25 cellular contexts compared by ENCODE assay signal in the genomic region with DNA sequence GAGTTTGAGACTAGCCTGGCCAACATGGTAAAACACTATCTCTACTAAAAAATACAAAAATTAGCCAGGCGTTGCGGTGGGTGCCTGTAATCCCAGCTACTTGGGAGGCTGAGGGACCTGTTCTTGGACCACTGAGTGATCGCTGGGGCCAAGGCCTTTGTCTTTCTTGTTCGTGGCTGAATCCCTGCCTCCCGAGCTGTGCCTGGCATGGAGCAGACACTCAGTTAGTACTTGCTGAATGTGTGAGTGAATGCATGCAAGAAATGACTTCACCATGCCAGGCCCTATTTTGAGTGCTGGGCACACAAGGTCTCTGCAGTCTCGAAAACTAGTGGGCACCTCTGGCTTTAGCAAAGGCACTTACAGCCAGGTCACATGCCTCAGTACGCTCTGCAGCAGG.
"Had no signal": no experiment of that assay in that cellular context is flagged by ENCODE, and none has a peak within 500 bp of the region (broad histone marks: within the 10 kb centered on the region; RNA-seq: fewer than 3 reads in every experiment).

No MANE protein-coding gene starts in this region.

- H3K9me3 ChIP-seq: colonic mucosa, esophagus squamous epithelium, gastrocnemius medialis, left lung, lower lobe of right lung, mucosa of descending colon had no signal

- H2AFZ ChIP-seq: hepatocyte had no signal

- ATAC-seq: esophagus mucosa, gastrocnemius medialis, left cardiac atrium, left lung, left ventricle myocardium superior, lower lobe of right lung, mucosa of descending colon had no signal

- H3K36me3 Mint-ChIP-seq: mesothelial cell of epicardium had no signal

- H3K27ac ChIP-seq: colonic mucosa, epithelial cell of prostate, esophagus squamous epithelium, gastrocnemius medialis, hepatocyte, left lung, lower lobe of right lung had no signal

- H3K27me3 ChIP-seq: colonic mucosa, esophagus squamous epithelium, gastrocnemius medialis, hepatocyte, left lung had no signal

- DNase-seq: colonic mucosa; cortex of kidney; effector CD4-positive, alpha-beta T cell; effector memory CD4-positive, alpha-beta T cell; erythroblast; esophagus squamous epithelium; foreskin fibroblast; foreskin melanocyte; gastrocnemius medialis; glutamatergic neuron; head of caudate nucleus; hypothalamus; immature natural killer cell; islet precursor cell; left cardiac atrium; left lung; left ventricle myocardium superior; lower lobe of right lung; mesenchymal stem cell; mucosa of descending colon had no signal

- H3K36me3 ChIP-seq: colonic mucosa, esophagus squamous epithelium, gastrocnemius medialis, left lung had no signal

- H3K4me2 ChIP-seq: hepatocyte had no signal

- H3K79me2 ChIP-seq: hepatocyte had no signal

- H3K4me1 Mint-ChIP-seq: immature natural killer cell had no signal

- H3K4me3 ChIP-seq: colonic mucosa, esophagus squamous epithelium, gastrocnemius medialis, hepatocyte, left lung, lower lobe of right lung, mucosa of descending colon had no signal

- H3K27me3 Mint-ChIP-seq: dendritic cell treated with granulocyte-macrophage colony-stimulating factor and Interleukin-4, amounts not matched to agents 40 ng/mL and 50 ng/mL, for 4 days had no signal

- H3K27ac Mint-ChIP-seq: dendritic cell treated with granulocyte-macrophage colony-stimulating factor and Interleukin-4, amounts not matched to agents 40 ng/mL and 50 ng/mL, for 4 days; immature natural killer cell; mesothelial cell of epicardium had no signal

- H3K4me1 ChIP-seq: colonic mucosa, gastrocnemius medialis had no signal

- H3K9me3 Mint-ChIP-seq: dendritic cell treated with granulocyte-macrophage colony-stimulating factor and Interleukin-4, amounts not matched to agents 40 ng/mL and 50 ng/mL, for 4 days; immature natural killer cell had no signal

- H3K4me3 Mint-ChIP-seq: dendritic cell treated with granulocyte-macrophage colony-stimulating factor and Interleukin-4, amounts not matched to agents 40 ng/mL and 50 ng/mL, for 4 days; immature natural killer cell; mesothelial cell of epicardium had no signal
